ENCODE assay signal across 25 cellular contexts in genomic region chr4:19944251-19944650, GRCh38.
"Had no signal": no experiment of that assay in that cellular context is flagged by ENCODE, and none has a peak within 500 bp of the region (broad histone marks: within the 10 kb centered on the region; RNA-seq: fewer than 3 reads in every experiment).

No MANE protein-coding gene starts in this region.

- H3K4me3 ChIP-seq: cardiac muscle cell, esophagus muscularis mucosa, gastrocnemius medialis, lung, ovary, prostate gland, right atrium auricular region, thyroid gland, upper lobe of right lung had no signal

- H3K9me3 ChIP-seq: esophagus muscularis mucosa, gastrocnemius medialis, ovary, prostate gland, right atrium auricular region, thyroid gland, upper lobe of right lung had no signal

- H3K4me1 ChIP-seq: gastrocnemius medialis, prostate gland, thyroid gland, upper lobe of right lung had no signal

- ATAC-seq: activated CD4-positive, alpha-beta T cell treated with anti-CD3 and anti-CD28 coated beads for 36 hours; activated T-helper 17 cell treated with anti-CD3 and anti-CD28 coated beads, Interleukin-2, amount 50 U/mL, for 72 hours; gastrocnemius medialis; left colon; naive thymus-derived CD4-positive, alpha-beta T cell; upper lobe of right lung had no signal

- DNase-seq: activated B cell treated with CpG ODN at 0.5 μM for 24 hours; activated CD4-positive, alpha-beta T cell treated with anti-CD3 and anti-CD28 coated beads for 36 hours; activated CD4-positive, alpha-beta T cell treated with anti-CD3 and anti-CD28 coated beads, Interleukin-2, amount 50 U/mL, for 4 hours; activated CD8-positive, alpha-beta memory T cell treated with anti-CD3 and anti-CD28 coated beads for 24 hours; activated CD8-positive, alpha-beta memory T cell treated with anti-CD3 and anti-CD28 coated beads, Interleukin-2, amount 50 U/mL, for 4 hours; activated naive CD8-positive, alpha-beta T cell treated with anti-CD3 and anti-CD28 coated beads for 36 hours; activated T-cell treated with anti-CD3 and anti-CD28 coated beads, Interleukin-2, amount 50 U/mL, for 24 hours; amniotic stem cell; effector memory CD4-positive, alpha-beta T cell; gastrocnemius medialis; head of caudate nucleus; left colon; naive thymus-derived CD4-positive, alpha-beta T cell; ovary; stimulated activated CD4-positive, alpha-beta T cell treated with anti-CD3 and anti-CD28 coated beads, Interleukin-12 subunit alpha, Interleukin-12 subunit beta, amount 100 ng/mL, for 4 hours; stimulated activated CD4-positive, alpha-beta T cell treated with anti-CD3 and anti-CD28 coated beads, Interleukin-4, amount 100 ng/mL, for 4 hours; T1000; upper lobe of right lung had no signal

- H3K27ac ChIP-seq: cardiac muscle cell, esophagus muscularis mucosa, gastrocnemius medialis, ovary, prostate gland, right atrium auricular region, thyroid gland, upper lobe of right lung had no signal

- H3K36me3 ChIP-seq: cardiac muscle cell, esophagus muscularis mucosa, gastrocnemius medialis, ovary, prostate gland, right atrium auricular region, thyroid gland, upper lobe of right lung had no signal

- H3K27me3 ChIP-seq: cardiac muscle cell, esophagus muscularis mucosa, gastrocnemius medialis, ovary, right atrium auricular region, thyroid gland, upper lobe of right lung had no signal
